8 cellular contexts compared by ENCODE assay signal in genomic region chr14:104678346-104678745, GRCh38. TPM values are rescaled to one million over a fixed set of nuclear protein-coding genes. Genes with fewer than 3 reads are reported as not detected.
A peak's percentile ranks its signal among the peaks of the same experiment; 100 is the strongest.
DNase-seq lines count a peak whose midpoint lies in the region; ATAC-seq, FAIRE-seq and TF ChIP-seq lines count a peak whose summit lies in the region.

No MANE protein-coding gene starts in this region.

- peak overlapping the region; percentile 44 for H3K4me3 ChIP-seq in astrocyte of the cerebellum (ENCODE audit: low read depth, low read length)
- peak overlapping the region; percentile 42 to 54 for H3K4me3 ChIP-seq in left lung
- peak overlapping the region in 2 of 3 donors; percentile 38 to 43 for H3K4me3 ChIP-seq in thyroid gland (replicated peaks in 1 of 3)

- peak overlapping the region; percentile 85 to 90 for H3K27ac ChIP-seq in left lung
- H3K27ac ChIP-seq in thyroid gland, result peak overlapping the region; percentile 76 to 81 (median 81)

- ATAC-seq in left lung (peak; percentile 0), HG03469 (IDR thresholded peaks at IDR 0.05; ENCODE audit: unreplicated experiment) (no peak), HG03520 (IDR thresholded peaks at IDR 0.05; ENCODE audit: unreplicated experiment) (no peak)

- peaks cover 0 to 10% of the 10 kb centered on the region in 2 donors for H3K27me3 ChIP-seq in left lung
- H3K27me3 ChIP-seq in thyroid gland, result no peaks in the 10 kb centered on the region

- FAIRE-seq in GM12891 (lab: Jason Lieb, UNC), result peak; percentile 45

- WGBS in thyroid gland, 2 donors, result 25 to 60% methylated on average over 1 to 13 of the region's 13 CpGs

- intact Hi-C loops in left lung (cut with DNase I) (no loop called here), thyroid gland (cut with DNase I) (no loop called here)

- TF ChIP-seq POLR2A in GM12891 (IDR thresholded peaks at IDR 0.05; ENCODE audit: low read depth, low read length) (no peak), thyroid gland (IDR thresholded peaks at IDR 0.05) (no peak)

- DNase-seq in GM12891 (ENCODE audit: insufficient read length, low spot score), result no peak
- peak; percentile 67 for DNase-seq in KG1 (lab: John Stamatoyannopoulos, UW)
- no peak for DNase-seq in astrocyte of the cerebellum (ENCODE audit: low read depth)
- DNase-seq in left lung, result peak in 1 of 2 donors; percentile 65
- DNase-seq in thyroid gland, result peak in 1 of 2 donors; percentile 32
- DNase-seq in globus pallidus (ENCODE audit: low spot score), result no peak

- in situ Hi-C loops in astrocyte of the cerebellum (cut with HindIII; ENCODE audit: low sequenced_read_pairs), result no loop called here

- no peak for TF ChIP-seq CTCF in astrocyte of the cerebellum (IDR thresholded peaks at IDR 0.05; ENCODE audit: low read depth, low read length, missing control alignments)
- no peak for TF ChIP-seq CTCF in left lung (IDR thresholded peaks at IDR 0.05)
- TF ChIP-seq CTCF in thyroid gland (IDR thresholded peaks at IDR 0.05), result no peak

- H3K9me3 ChIP-seq in left lung (no peaks in the 10 kb centered on the region), thyroid gland (no peaks in the 10 kb centered on the region)

- H3K4me1 ChIP-seq in left lung, result peaks cover 41 to 63% of the 10 kb centered on the region in 2 donors
- H3K4me1 ChIP-seq in thyroid gland, result peaks cover 32 to 45% of the 10 kb centered on the region in 2 donors

- no peaks in the 10 kb centered on the region for H3K36me3 ChIP-seq in left lung
- H3K36me3 ChIP-seq in thyroid gland, result no peaks in the 10 kb centered on the region

TF ChIP-seq in GM12891, 5 proteins besides CTCF, POLR2A, EP300 and RAD21:
- TF ChIP-seq TAF1 (IDR thresholded peaks at IDR 0.05; ENCODE audit: low read depth, low read length) (no peak), SPI1 (IDR thresholded peaks at IDR 0.05; ENCODE audit: low read depth, low read length) (no peak), POLR2AphosphoS5 (IDR thresholded peaks at IDR 0.05; ENCODE audit: low read depth, low read length) (no peak), PAX5 (IDR thresholded peaks at IDR 0.05; ENCODE audit: insufficient read depth, low read length, severe bottlenecking) (no peak), POU2F2 (IDR thresholded peaks at IDR 0.05; ENCODE audit: low read depth, low read length) (no peak)

RNA-seq across cellular contexts. Expression of gene INF2, which starts 11.1 kb away (rescaled TPM):
- polyA plus RNA-seq in GM12891 (2012; ENCODE audit: low read depth, missing spikeins), result 15.6 TPM
- total RNA-seq in left lung (100 to 1,000 TPM; 111 to 120 TPM), thyroid gland (10 to 100 TPM; 35.1 to 54.7 (median 42.5) TPM)

RNA-seq across cellular contexts. Expression of gene ADSS1, which starts 45.7 kb away (rescaled TPM):
- polyA plus RNA-seq in GM12891 (2012; ENCODE audit: low read depth, missing spikeins), result 0.21 TPM
- total RNA-seq in left lung, result 1 to 10 TPM; 5.2 to 5.3 TPM
- 10 to 100 TPM; 13.6 to 26.2 (median 18.9) TPM for total RNA-seq in thyroid gland
